ENCODE assay signal across 8 cellular contexts in genomic region chr11:124069429-124070401, GRCh38. TPM values are rescaled to one million over a fixed set of nuclear protein-coding genes. Genes with fewer than 3 reads are reported as not detected.
A peak's percentile ranks its signal among the peaks of the same experiment; 100 is the strongest.
DNase-seq lines count a peak whose midpoint lies in the region; ATAC-seq and TF ChIP-seq lines count a peak whose summit lies in the region.

No MANE protein-coding gene starts in this region.

- H3K4me3 ChIP-seq in astrocyte of the spinal cord (ENCODE audit: low read depth, low read length) = peak overlapping the region; percentile 22

- in situ Hi-C loops in astrocyte of the spinal cord (cut with HindIII; ENCODE audit: low sequenced_read_pairs) = no loop called here

- DNase-seq in EH (ENCODE audit: low read depth) (peak; percentile 62), RPMI7951 (ENCODE audit: low read depth) (peak; percentile 52), astrocyte of the spinal cord (ENCODE audit: low read depth, low spot score) (peak; percentile 61), islet precursor cell (peak; percentile 90), NCI-H187 treated with DMSO at 0.1 percent for 48 hours (lab: John Stamatoyannopoulos, UW) (no peak)
- DNase-seq in stimulated activated CD4-positive, alpha-beta T cell treated with anti-CD3 and anti-CD28 coated beads, TNF-alpha, amount 100 ng/mL, for 24 hours (ENCODE audit: low read depth in 3 of 3) = peak in 2 of 3 experiments; percentile 18 to 25

- ATAC-seq in GM21381 (IDR thresholded peaks at IDR 0.05; ENCODE audit: unreplicated experiment) (peak; percentile 61), HG03571 (IDR thresholded peaks at IDR 0.05; ENCODE audit: unreplicated experiment) (peak; percentile 61)

- peak; percentile 91 for TF ChIP-seq CTCF in astrocyte of the spinal cord (IDR thresholded peaks at IDR 0.05; ENCODE audit: low read depth, low read length)

RNA-seq across cellular contexts. Expression of gene OR10G7, which starts 28.6 kb away (rescaled TPM):
- total RNA-seq in RPMI7951 (2014; rRNA removed; shearing (Covaris generic)) = not detected in 2 replicates

RNA-seq across cellular contexts. Expression of gene OR10G8, which starts 43.1 kb away (rescaled TPM):
- not detected in 2 replicates for total RNA-seq in RPMI7951 (2014; rRNA removed; shearing (Covaris generic))

RNA-seq across cellular contexts. Expression of gene VWA5A, which starts 45.5 kb away (rescaled TPM):
- 0.39 and 1.8 TPM in 2 replicates for total RNA-seq in RPMI7951 (2014; rRNA removed; shearing (Covaris generic))

RNA-seq across cellular contexts. Expression of gene OR10G9, which starts 46.9 kb away (rescaled TPM):
- not detected in 2 replicates for total RNA-seq in RPMI7951 (2014; rRNA removed; shearing (Covaris generic))

RNA-seq across cellular contexts. Expression of gene OR10G4, which starts 56.9 kb away (rescaled TPM):
- not detected in 2 replicates for total RNA-seq in RPMI7951 (2014; rRNA removed; shearing (Covaris generic))
